ENCODE assay signal across 17 cellular contexts in genomic region chr3:55454611-55455010, GRCh38. TPM values are rescaled to one million over a fixed set of nuclear protein-coding genes. Genes with fewer than 3 reads are reported as not detected.
DNase-seq lines count a peak whose midpoint lies in the region; ATAC-seq and TF ChIP-seq lines count a peak whose summit lies in the region.
"Had no signal": no experiment of that assay in that cellular context is flagged by ENCODE, and none has a peak within 500 bp of the region (broad histone marks: within the 10 kb centered on the region; RNA-seq: fewer than 3 reads in every experiment).

No MANE protein-coding gene starts in this region.

- no peaks in the 10 kb centered on the region for H3K9me3 ChIP-seq in breast epithelium

- H3K27ac Mint-ChIP-seq in activated CD4-positive, alpha-beta memory T cell treated with anti-CD3 and anti-CD28 coated beads, Interleukin-2, amount 10 ng/mL, durations not matched to agents 7 days and 5 days: no peak overlapping the region
- H3K27ac Mint-ChIP-seq: B cell; CD8-positive, alpha-beta memory T cell; H9 had no signal

- no peaks in the 10 kb centered on the region for H3K36me3 ChIP-seq in breast epithelium

- no peak overlapping the region for H3K4me3 Mint-ChIP-seq in activated CD4-positive, alpha-beta memory T cell treated with anti-CD3 and anti-CD28 coated beads, Interleukin-2, amount 10 ng/mL, durations not matched to agents 7 days and 5 days
- H3K4me3 Mint-ChIP-seq: B cell; CD8-positive, alpha-beta memory T cell; H9 had no signal

- H3K9me3 Mint-ChIP-seq in activated CD4-positive, alpha-beta memory T cell treated with anti-CD3 and anti-CD28 coated beads, Interleukin-2, amount 10 ng/mL, durations not matched to agents 7 days and 5 days: no peaks in the 10 kb centered on the region
- H3K9me3 Mint-ChIP-seq: H9 had no signal

- no peak overlapping the region for H3K27ac ChIP-seq in breast epithelium
- H3K27ac ChIP-seq: SK-N-MC had no signal

- POLR2A ChIA-PET in activated CD4-positive, alpha-beta memory T cell treated with anti-CD3 and anti-CD28 coated beads, Interleukin-2, amount 10 ng/mL, durations not matched to agents 7 days and 5 days (lab: Charles Lee): no interaction called here

- H3K4me3 ChIP-seq in fibroblast of mammary gland (ENCODE audit: control insufficient read depth, low read depth, low read length) (no peak overlapping the region), breast epithelium (no peak overlapping the region)
- H3K4me3 ChIP-seq: SK-N-MC had no signal

- H3K4me1 ChIP-seq in breast epithelium: no peaks in the 10 kb centered on the region

- TF ChIP-seq POLR2A in breast epithelium (IDR thresholded peaks at IDR 0.05): no peak

- no peaks in the 10 kb centered on the region for H3K36me3 Mint-ChIP-seq in activated CD4-positive, alpha-beta memory T cell treated with anti-CD3 and anti-CD28 coated beads, Interleukin-2, amount 10 ng/mL, durations not matched to agents 7 days and 5 days (ENCODE audit: low read depth)
- H3K36me3 Mint-ChIP-seq: CD8-positive, alpha-beta memory T cell had no signal

- no peaks in the 10 kb centered on the region for H3K4me1 Mint-ChIP-seq in activated CD4-positive, alpha-beta memory T cell treated with anti-CD3 and anti-CD28 coated beads, Interleukin-2, amount 10 ng/mL, durations not matched to agents 7 days and 5 days
- H3K4me1 Mint-ChIP-seq: B cell; CD8-positive, alpha-beta memory T cell; H9 had no signal

- intact Hi-C loops in breast epithelium (cut with DNase I; ENCODE audit: low total_unique reads): no loop called here

- no peaks in the 10 kb centered on the region for H3K27me3 ChIP-seq in breast epithelium

- CTCF ChIA-PET in activated CD4-positive, alpha-beta memory T cell treated with anti-CD3 and anti-CD28 coated beads, Interleukin-2, amount 10 ng/mL, durations not matched to agents 7 days and 5 days (lab: Charles Lee): no interaction called here

- no peaks in the 10 kb centered on the region for H3K27me3 Mint-ChIP-seq in activated CD4-positive, alpha-beta memory T cell treated with anti-CD3 and anti-CD28 coated beads, Interleukin-2, amount 10 ng/mL, durations not matched to agents 7 days and 5 days

- ATAC-seq in GM21529 (IDR thresholded peaks at IDR 0.05; ENCODE audit: unreplicated experiment): no peak

- no peak for TF ChIP-seq CTCF in fibroblast of mammary gland (conservative IDR thresholded peaks at IDR 0.05; ENCODE audit: control insufficient read depth, insufficient read depth, low read depth, low read length)
- no peak for TF ChIP-seq CTCF in breast epithelium (IDR thresholded peaks at IDR 0.05)

- DNase-seq in ELR (ENCODE audit: low read depth) (peak; percentile 30), M059J (ENCODE audit: low read depth) (peak; percentile 33), fibroblast of mammary gland (ENCODE audit: low read depth) (peak; percentile 59), renal cortical epithelial cell (ENCODE audit: low read depth) (peak; percentile 36), breast epithelium (ENCODE audit: low spot score in 2 of 2) (no peak)
- no peak for DNase-seq in activated CD4-positive, alpha-beta memory T cell treated with anti-CD3 and anti-CD28 coated beads, Interleukin-2, amount 10 ng/mL, durations not matched to agents 7 days and 5 days
- DNase-seq: CD8-positive, alpha-beta memory T cell; DND-41; H9; NCI-H1436 treated with DMSO at 0.1 percent for 48 hours; NCI-H2081; NCI-H524 treated with DMSO at 0.1 percent for 48 hours; NK-92 treated with Interleukin-12 subunit alpha and Interleukin-12 subunit beta, amount 100 ng/mL, for 24 hours had no signal

RNA-seq across cellular contexts. Expression of gene WNT5A, which starts 32.5 kb away (rescaled TPM):
- 92.8 and 113 TPM in 2 replicates for total RNA-seq in M059J (2014; rRNA removed; shearing (Covaris generic))
- total RNA-seq in renal cortical epithelial cell: 20.5 and 32.2 TPM in 2 replicates
- 10 to 100 TPM in 2 of 3 donors, 1 to 10 TPM in 1; 7.0 to 54.7 (median 18.7) TPM for total RNA-seq in breast epithelium
- total RNA-seq in activated CD4-positive, alpha-beta memory T cell treated with anti-CD3 and anti-CD28 coated beads, Interleukin-2, amount 10 ng/mL, durations not matched to agents 7 days and 5 days: not detected
- total RNA-seq: B cell; CD8-positive, alpha-beta memory T cell; HT-29 had no signal

Comparison
In these comparisons a context has a peak if more than half of its experiments do, and no peak if none do; other contexts are left out.
1. DNase-seq: peak in ELR (single experiment), M059J (single experiment), fibroblast of mammary gland (single experiment) and renal cortical epithelial cell (single experiment); none in breast epithelium (0 of 2) and activated CD4-positive, alpha-beta memory T cell treated with anti-CD3 and anti-CD28 coated beads, Interleukin-2, amount 10 ng/mL, durations not matched to agents 7 days and 5 days (single experiment).
2. RNA of gene WNT5A, which starts 32.5 kb away (total RNA-seq): 92.8 to 113 TPM in M059J, 20.5 to 32.2 TPM in renal cortical epithelial cell and 7.0 to 54.7 TPM in breast epithelium; not detected in activated CD4-positive, alpha-beta memory T cell treated with anti-CD3 and anti-CD28 coated beads, Interleukin-2, amount 10 ng/mL, durations not matched to agents 7 days and 5 days; every median in the first group is over 4 times any median in the second.